In the genomic region with DNA sequence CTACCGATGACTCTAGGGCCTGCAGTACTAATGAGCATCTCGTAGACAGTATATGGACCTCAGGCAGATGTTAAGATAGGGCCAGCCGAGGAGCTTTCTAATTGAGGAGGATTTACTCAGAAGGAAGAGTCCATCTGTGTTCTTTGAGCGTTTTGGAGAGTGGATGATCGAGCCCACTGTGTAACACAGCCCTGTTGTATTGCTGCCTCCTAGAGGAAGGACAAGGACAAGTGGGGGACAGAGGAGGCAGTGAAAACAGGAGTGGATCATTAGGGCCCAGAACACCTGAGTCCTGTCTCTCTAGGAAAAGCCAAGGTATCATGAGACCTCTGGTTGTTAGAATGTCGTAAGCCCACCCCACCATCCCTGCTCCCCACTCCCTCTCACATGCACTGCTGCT, we compare ENCODE assay signal across 12 cellular contexts.
DNase-seq lines count a peak whose midpoint lies in the region; ATAC-seq and TF ChIP-seq lines count a peak whose summit lies in the region.
"Had no signal": no experiment of that assay in that cellular context is flagged by ENCODE, and none has a peak within 500 bp of the region (broad histone marks: within the 10 kb centered on the region; RNA-seq: fewer than 3 reads in every experiment).

No MANE protein-coding gene starts in this region.

- H3K36me3 Mint-ChIP-seq in T-helper 1 cell treated with Interleukin-12 subunit alpha and Interleukin-12 subunit beta and Interleukin-4 antibody, amounts not matched to agents 30 μg/mL and 1 μg/mL, for 36 hours (ENCODE audit: low read depth), result peaks cover 13% of the 10 kb centered on the region

- no peaks in the 10 kb centered on the region for H3K36me3 ChIP-seq in OCI-LY7 (ENCODE audit: insufficient read depth, low read length)
- H3K36me3 ChIP-seq: BLaER1 treated with 17β-estradiol and CSF1 and Interleukin-3, amounts not matched to agents 10 nM and 100 nM had no signal

- H3K4me3 ChIP-seq in OCI-LY7 (ENCODE audit: low read depth, low read length, poor library complexity, severe bottlenecking) (no peak overlapping the region), fibroblast of the aortic adventitia (ENCODE audit: low read depth, low read length) (no peak overlapping the region)
- H3K4me3 ChIP-seq: BLaER1 treated with 17β-estradiol and CSF1 and Interleukin-3, amounts not matched to agents 10 nM and 100 nM; PC-9 had no signal

- H3K4me2 ChIP-seq in OCI-LY7 (ENCODE audit: low read length), result no peak overlapping the region

- no peak overlapping the region for H3K27ac ChIP-seq in OCI-LY7 (ENCODE audit: low read depth, low read length, poor library complexity, severe bottlenecking)
- H3K27ac ChIP-seq: BLaER1 treated with 17β-estradiol and CSF1 and Interleukin-3, amounts not matched to agents 10 nM and 100 nM; HL-60; PC-9 had no signal

- H3K79me2 ChIP-seq in OCI-LY7 (ENCODE audit: insufficient read depth, low read depth, low read length), result no peaks in the 10 kb centered on the region

- DNase-seq in T-helper 1 cell (no peak), OCI-LY7 (ENCODE audit: low spot score) (peak; percentile 2), fibroblast of the aortic adventitia (ENCODE audit: low read depth) (no peak), superior temporal gyrus (ENCODE audit: extremely low spot score) (peak; percentile 55), SKM-1 (lab: John Stamatoyannopoulos, UW; ENCODE audit: unreplicated experiment) (no peak)
- DNase-seq: PC-9 had no signal

- H3K4me1 Mint-ChIP-seq in T-helper 1 cell treated with Interleukin-12 subunit alpha and Interleukin-12 subunit beta and Interleukin-4 antibody, amounts not matched to agents 30 μg/mL and 1 μg/mL, for 36 hours (ENCODE audit: low read depth), result peaks cover 61% of the 10 kb centered on the region

- CTCF ChIA-PET in OCI-LY7 (lab: Charles Lee; ENCODE audit: unreplicated experiment), result no interaction called here

- POLR2A ChIA-PET in OCI-LY7 (lab: Charles Lee), result interaction anchor here (0.5 kb wide), 1 partner anchor 1001 kb away, joined by 3 read pairs; no protein-coding TSS in a partner anchor

- ATAC-seq in HG02610 (IDR thresholded peaks at IDR 0.05; ENCODE audit: unreplicated experiment), result no peak
- ATAC-seq in HG03354 (IDR thresholded peaks at IDR 0.05; ENCODE audit: poor library complexity, severe bottlenecking, unreplicated experiment), result no peak

- no peak overlapping the region for H3K4me3 Mint-ChIP-seq in T-helper 1 cell treated with Interleukin-12 subunit alpha and Interleukin-12 subunit beta and Interleukin-4 antibody, amounts not matched to agents 30 μg/mL and 1 μg/mL, for 36 hours
- H3K4me3 Mint-ChIP-seq: neural crest cell had no signal

- no peak overlapping the region for H2AFZ ChIP-seq in OCI-LY7 (ENCODE audit: low read length)
- H2AFZ ChIP-seq: PC-9 had no signal

- intact Hi-C loops in OCI-LY7 (cut with micrococcal nuclease; ENCODE audit: unreplicated experiment), result loop anchor here (5.0 to 10.0 kb wide), 3 partner anchors 91 to 1001 kb away; no protein-coding TSS in a partner anchor

- H3K9me3 ChIP-seq in OCI-LY7 (ENCODE audit: low read length), result no peaks in the 10 kb centered on the region

- TF ChIP-seq CTCF in OCI-LY7 (conservative IDR thresholded peaks at IDR 0.05; ENCODE audit: low read length) (0 out of 2 replicates have a peak, but pooled peaks have one; percentile 42), fibroblast of the aortic adventitia (IDR thresholded peaks at IDR 0.05; ENCODE audit: insufficient read depth, low read length) (peak; percentile 12)

- H3K27me3 Mint-ChIP-seq in T-helper 1 cell treated with Interleukin-12 subunit alpha and Interleukin-12 subunit beta and Interleukin-4 antibody, amounts not matched to agents 30 μg/mL and 1 μg/mL, for 36 hours (ENCODE audit: low read depth), result peaks cover 1% of the 10 kb centered on the region

- no TSS peak for BruUV-seq in OCI-LY7 (replicated peaks; lab: Mats Ljungman, UMichigan)

- peak overlapping the region; percentile 8 for H3K27ac Mint-ChIP-seq in T-helper 1 cell treated with Interleukin-12 subunit alpha and Interleukin-12 subunit beta and Interleukin-4 antibody, amounts not matched to agents 30 μg/mL and 1 μg/mL, for 36 hours

- no peaks in the 10 kb centered on the region for H3K4me1 ChIP-seq in OCI-LY7 (ENCODE audit: insufficient read depth, low read length, poor library complexity, severe bottlenecking)

- H3K9me3 Mint-ChIP-seq in T-helper 1 cell treated with Interleukin-12 subunit alpha and Interleukin-12 subunit beta and Interleukin-4 antibody, amounts not matched to agents 30 μg/mL and 1 μg/mL, for 36 hours, result peaks cover 14% of the 10 kb centered on the region

- H3K9me2 ChIP-seq in OCI-LY7 (ENCODE audit: insufficient read depth, low read length), result no peaks in the 10 kb centered on the region

- no peaks in the 10 kb centered on the region for H4K20me1 ChIP-seq in OCI-LY7 (ENCODE audit: insufficient read depth, low read length)
- H4K20me1 ChIP-seq: BLaER1 treated with 17β-estradiol and CSF1 and Interleukin-3, amounts not matched to agents 10 nM and 100 nM had no signal

Comparison
In these comparisons a context has a peak if more than half of its experiments do, and no peak if none do; other contexts are left out.
1. DNase-seq: peak in OCI-LY7 (single experiment) and superior temporal gyrus (single experiment); none in T-helper 1 cell (0 of 5), fibroblast of the aortic adventitia (single experiment) and SKM-1 (single experiment).